Comparison of ENCODE assay signal across 8 cellular contexts in the genomic region with DNA sequence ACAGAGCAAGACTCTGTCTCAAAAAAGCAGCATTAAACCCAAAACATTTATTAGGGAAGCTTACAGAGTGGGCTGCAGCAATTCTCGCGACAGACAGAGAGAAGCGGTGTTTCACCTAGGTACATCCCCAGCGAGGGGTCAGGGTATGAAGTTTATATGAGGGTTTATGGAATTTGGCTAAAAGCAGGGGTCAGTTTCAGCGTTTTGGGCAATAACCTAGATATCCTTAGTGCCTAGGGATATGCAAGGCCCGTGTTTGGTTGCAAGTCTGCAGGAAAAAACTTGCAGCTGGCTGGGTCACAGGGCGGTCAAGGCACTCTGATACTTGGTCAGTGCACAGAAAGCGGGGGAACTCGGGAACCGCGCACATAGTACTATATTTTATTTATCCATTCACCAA. TPM values are rescaled to one million over a fixed set of nuclear protein-coding genes. Genes with fewer than 3 reads are reported as not detected.
DNase-seq lines count a peak whose midpoint lies in the region; ATAC-seq and TF ChIP-seq lines count a peak whose summit lies in the region.

No MANE protein-coding gene starts in this region.

- no peak for ATAC-seq in activated naive CD8-positive, alpha-beta T cell treated with anti-CD3 and anti-CD28 coated beads, Interleukin-2, amount 50 U/mL, for 24 hours

- H4K20me1 ChIP-seq in BLaER1, result peaks cover 12% of the 10 kb centered on the region

- peak overlapping the region; percentile 46 for H3K27ac Mint-ChIP-seq in activated naive CD8-positive, alpha-beta T cell treated with anti-CD3 and anti-CD28 coated beads, Interleukin-2, amount 50 U/mL, for 24 hours

- intact Hi-C loops in testis (cut with DNase I; ENCODE audit: low total_unique reads), result no loop called here

- H3K4me1 ChIP-seq in BLaER1 (peaks cover 26% of the 10 kb centered on the region), testis (peaks cover 11% of the 10 kb centered on the region)

- 13 to 14% methylated on average over 9 to 11 of the region's 11 CpGs for WGBS in testis, 2 donors

- TF ChIP-seq POLR2A in testis (IDR thresholded peaks at IDR 0.05), result no peak

- H3K9ac ChIP-seq in BLaER1, result peak overlapping the region; percentile 89; the same call in 1 of the 2 replicates

- H3K4me3 ChIP-seq in BLaER1 (peak overlapping the region; percentile 87), kidney epithelial cell (ENCODE audit: low read depth, low read length) (peak overlapping the region; percentile 65), testis (peak overlapping the region; percentile 83 to 84)

- H3K36me3 ChIP-seq in BLaER1, result peaks cover 63% of the 10 kb centered on the region
- H3K36me3 ChIP-seq in kidney epithelial cell (ENCODE audit: control insufficient read depth, insufficient read depth, low read length), result no peaks in the 10 kb centered on the region
- H3K36me3 ChIP-seq in testis (ENCODE audit: low read depth, missing control alignments), result no peaks in the 10 kb centered on the region

- H3K4me3 Mint-ChIP-seq in activated naive CD8-positive, alpha-beta T cell treated with anti-CD3 and anti-CD28 coated beads, Interleukin-2, amount 50 U/mL, for 24 hours, result peak overlapping the region; percentile 99

- peaks cover 17% of the 10 kb centered on the region for H3K36me3 Mint-ChIP-seq in activated naive CD8-positive, alpha-beta T cell treated with anti-CD3 and anti-CD28 coated beads, Interleukin-2, amount 50 U/mL, for 24 hours (ENCODE audit: low read depth)

- peak overlapping the region; percentile 94 for H3K4me2 ChIP-seq in BLaER1

- no peaks in the 10 kb centered on the region for H3K9me3 ChIP-seq in BLaER1
- H3K9me3 ChIP-seq in testis, result no peaks in the 10 kb centered on the region

- no peaks in the 10 kb centered on the region for H3K9me3 Mint-ChIP-seq in activated naive CD8-positive, alpha-beta T cell treated with anti-CD3 and anti-CD28 coated beads, Interleukin-2, amount 50 U/mL, for 24 hours

- TF ChIP-seq CTCF in kidney epithelial cell (IDR thresholded peaks at IDR 0.05; ENCODE audit: insufficient read depth, low read length, poor library complexity, severe bottlenecking), result no peak
- TF ChIP-seq CTCF in testis (IDR thresholded peaks at IDR 0.05), result no peak

- DNase-seq in HPDE6-E6E7 (ENCODE audit: extremely low spot score) (peak; percentile 39), kidney epithelial cell (ENCODE audit: low read depth) (no peak), testis (peak; percentile 49), NCI-H2171 treated with DMSO at 0.1 percent for 48 hours (lab: John Stamatoyannopoulos, UW) (no peak), NCI-H524 treated with DMSO at 0.1 percent for 48 hours (lab: John Stamatoyannopoulos, UW) (no peak), NCI-H128 (lab: John Stamatoyannopoulos, UW; ENCODE audit: unreplicated experiment) (no peak)
- no peak for DNase-seq in activated naive CD8-positive, alpha-beta T cell treated with anti-CD3 and anti-CD28 coated beads, Interleukin-2, amount 50 U/mL, for 24 hours

- peaks cover 18% of the 10 kb centered on the region for H3K4me1 Mint-ChIP-seq in activated naive CD8-positive, alpha-beta T cell treated with anti-CD3 and anti-CD28 coated beads, Interleukin-2, amount 50 U/mL, for 24 hours

- H3K27me3 Mint-ChIP-seq in activated naive CD8-positive, alpha-beta T cell treated with anti-CD3 and anti-CD28 coated beads, Interleukin-2, amount 50 U/mL, for 24 hours, result no peaks in the 10 kb centered on the region

- no peaks in the 10 kb centered on the region for H3K27me3 ChIP-seq in BLaER1
- no peaks in the 10 kb centered on the region for H3K27me3 ChIP-seq in kidney epithelial cell (ENCODE audit: control insufficient read depth, insufficient read depth, low read length)
- H3K27me3 ChIP-seq in testis, result no peaks in the 10 kb centered on the region

- H3K27ac ChIP-seq in BLaER1, result peak overlapping the region; percentile 20; the same call in 1 of the 2 replicates
- peak overlapping the region in 1 of 2 donors; percentile 48 for H3K27ac ChIP-seq in testis

RNA-seq across cellular contexts. Expression of gene GLE1, which starts 0.6 kb away (rescaled TPM):
- total RNA-seq in kidney epithelial cell, result 30.3 and 31.7 TPM in 2 replicates
- 10 to 100 TPM; 44.7 to 59.7 TPM for total RNA-seq in testis
- polyA plus RNA-seq in testis (ENCODE audit: insufficient read depth, low read depth, low replicate concordance), result 82.3 TPM

RNA-seq across cellular contexts. Expression of gene ODF2, which starts 48.1 kb away (rescaled TPM):
- total RNA-seq in kidney epithelial cell (24.9 TPM in 2 replicates), testis (100 to 1,000 TPM; 189 to 421 TPM)
- polyA plus RNA-seq in testis (ENCODE audit: insufficient read depth, low read depth, low replicate concordance), result 634 TPM

RNA-seq across cellular contexts. Expression of gene SPTAN1, which starts 48.5 kb away (rescaled TPM):
- total RNA-seq in kidney epithelial cell (213 and 279 TPM in 2 replicates), testis (100 to 1,000 TPM; 653 to 665 TPM)
- 299 TPM for polyA plus RNA-seq in testis (ENCODE audit: insufficient read depth, low read depth, low replicate concordance)

Comparison
In these comparisons a context has a peak if more than half of its experiments do, and no peak if none do; other contexts are left out.
1. DNase-seq: peak in HPDE6-E6E7 (single experiment) and testis (single experiment); none in activated naive CD8-positive, alpha-beta T cell treated with anti-CD3 and anti-CD28 coated beads, Interleukin-2, amount 50 U/mL, for 24 hours (single experiment), kidney epithelial cell (single experiment), NCI-H2171 treated with DMSO at 0.1 percent for 48 hours (single experiment), NCI-H524 treated with DMSO at 0.1 percent for 48 hours (single experiment) and NCI-H128 (single experiment).
2. Peak in every context shown above with its lines, with median percentiles within 50 percentile points of each other: H3K4me3 ChIP-seq.